25 cellular contexts compared by ENCODE assay signal in genomic region chr4:47561331-47561730, GRCh38.
DNase-seq lines count a peak whose midpoint lies in the region; ATAC-seq and TF ChIP-seq lines count a peak whose summit lies in the region.
"Had no signal": no experiment of that assay in that cellular context is flagged by ENCODE, and none has a peak within 500 bp of the region (broad histone marks: within the 10 kb centered on the region; RNA-seq: fewer than 3 reads in every experiment).

No MANE protein-coding gene starts in this region.

- peaks cover 3% of the 10 kb centered on the region for H3K36me3 Mint-ChIP-seq in CD8-positive, alpha-beta T cell

- H3K4me3 ChIP-seq in body of pancreas (no peak overlapping the region), trophoblast cell (ENCODE audit: low read depth, low read length) (no peak overlapping the region)
- H3K4me3 ChIP-seq in CD8-positive, alpha-beta T cell (ENCODE audit: low read depth, low read length): no peak overlapping the region
- H3K4me3 ChIP-seq: BLaER1 treated with 17β-estradiol and CSF1 and Interleukin-3, amounts not matched to agents 10 nM and 100 nM; SJSA1 had no signal

- no peak overlapping the region for H2AK5ac ChIP-seq in trophoblast cell (ENCODE audit: low read length)

- POLR2A ChIA-PET in CD8-positive, alpha-beta T cell (lab: Charles Lee): no interaction called here

- DNase-seq in COLO668 (lab: John Stamatoyannopoulos, UW; ENCODE audit: unreplicated experiment) (peak; percentile 2), body of pancreas (peak in 3 of 4 donors; percentile 33 to 61 (median 50)), left kidney (ENCODE audit: low read depth, low spot score) (peak; percentile 8), trophoblast cell (no peak), UCSD-AML1 (lab: John Stamatoyannopoulos, UW; ENCODE audit: unreplicated experiment) (no peak), GM13977 (ENCODE audit: low spot score) (no peak)
- no peak for DNase-seq in effector CD4-positive, alpha-beta T cell
- DNase-seq in CD8-positive, alpha-beta T cell: no peak
- DNase-seq: ACHN; Calu3; CD4-positive, alpha-beta memory T cell; DMS153; EL; GF-D8; Karpas-422; NCI-H1417; NCI-H1694 treated with DMSO at 0.1 percent for 48 hours; NCI-H2081 treated with DMSO at 0.1 percent for 48 hours; NCI-H2171 treated with DMSO at 0.1 percent for 48 hours; NCI-H524 treated with DMSO at 0.1 percent for 48 hours; OCI-M1 had no signal

- H4K12ac ChIP-seq in trophoblast cell (ENCODE audit: low read depth, low read length): no peak overlapping the region

- CTCF ChIA-PET in CD8-positive, alpha-beta T cell (lab: Charles Lee): interaction anchor here (0.9 kb wide), 1 partner anchor 177 kb away, joined by 3 read pairs; no protein-coding TSS in a partner anchor

- 26 to 32% methylated on average over 1 of the region's 1 CpG for WGBS in body of pancreas, 2 donors
- WGBS in trophoblast cell (ENCODE audit: extremely low coverage, insufficient coverage, insufficient read length): no CpG with 5 or more reads among the region's 1 CpG

- H3K27me3 ChIP-seq in body of pancreas: no peaks in the 10 kb centered on the region
- no peaks in the 10 kb centered on the region for H3K27me3 ChIP-seq in trophoblast cell (ENCODE audit: insufficient read depth, low read length)
- H3K27me3 ChIP-seq in CD8-positive, alpha-beta T cell (ENCODE audit: insufficient read depth, low read length): no peaks in the 10 kb centered on the region
- H3K27me3 ChIP-seq: BLaER1 treated with 17β-estradiol and CSF1 and Interleukin-3, amounts not matched to agents 10 nM and 100 nM; SJSA1 had no signal

- H3K27ac Mint-ChIP-seq in CD8-positive, alpha-beta T cell: no peak overlapping the region

- H3K4me1 Mint-ChIP-seq in CD8-positive, alpha-beta T cell (ENCODE audit: low read depth): peaks cover 8% of the 10 kb centered on the region

- no peak overlapping the region for H3K23ac ChIP-seq in trophoblast cell (ENCODE audit: low read length)

- H3K27ac ChIP-seq in body of pancreas (peak overlapping the region in 2 of 4 donors; percentile 22 to 34), trophoblast cell (ENCODE audit: low read depth, low read length) (peak overlapping the region; percentile 92)
- H3K27ac ChIP-seq in CD8-positive, alpha-beta T cell (ENCODE audit: low read depth, low read length): no peak overlapping the region
- H3K27ac ChIP-seq: 22Rv1; BLaER1 treated with 17β-estradiol and CSF1 and Interleukin-3, amounts not matched to agents 10 nM and 100 nM; SJSA1 had no signal

- peaks cover 13% of the 10 kb centered on the region for H3K4me1 ChIP-seq in body of pancreas
- H3K4me1 ChIP-seq in trophoblast cell (ENCODE audit: control insufficient read depth in 1 of 2, insufficient read depth in 2 of 2, low read length in 2 of 2): peaks cover 0 to 8% of the 10 kb centered on the region in 2 experiments
- H3K4me1 ChIP-seq in CD8-positive, alpha-beta T cell (ENCODE audit: insufficient read depth, low read length): no peaks in the 10 kb centered on the region

- no peak overlapping the region for H3K14ac ChIP-seq in trophoblast cell (ENCODE audit: low read length)

- H3K9me3 ChIP-seq in body of pancreas: no peaks in the 10 kb centered on the region
- H3K9me3 ChIP-seq in trophoblast cell (ENCODE audit: insufficient read depth, low read depth, low read length): no peaks in the 10 kb centered on the region
- no peaks in the 10 kb centered on the region for H3K9me3 ChIP-seq in CD8-positive, alpha-beta T cell (ENCODE audit: low read length)
- H3K9me3 ChIP-seq: SJSA1 had no signal

- TF ChIP-seq CTCF in body of pancreas (IDR thresholded peaks at IDR 0.05): no peak
- no peak for TF ChIP-seq CTCF in GM13977 (IDR thresholded peaks at IDR 0.05; ENCODE audit: extremely low read depth, insufficient read depth, missing control alignments)
- TF ChIP-seq CTCF in CD8-positive, alpha-beta T cell (IDR thresholded peaks at IDR 0.05): no peak

- no peak overlapping the region for H3K4me3 Mint-ChIP-seq in CD8-positive, alpha-beta T cell
- H3K4me3 Mint-ChIP-seq: CD4-positive, alpha-beta memory T cell had no signal

- no peak overlapping the region for H3K9ac ChIP-seq in trophoblast cell (ENCODE audit: low read length)
- H3K9ac ChIP-seq: BLaER1 treated with 17β-estradiol and CSF1 and Interleukin-3, amounts not matched to agents 10 nM and 100 nM had no signal

- H4K91ac ChIP-seq in trophoblast cell (ENCODE audit: low read depth, low read length): peak overlapping the region; percentile 18

- TF ChIP-seq POLR2A in body of pancreas (IDR thresholded peaks at IDR 0.05): no peak

- no peak overlapping the region for H3K18ac ChIP-seq in trophoblast cell (ENCODE audit: low read length)

- intact Hi-C loops in body of pancreas (cut with DNase I): no loop called here
- intact Hi-C loops in CD8-positive, alpha-beta T cell (cut with DNase I, micrococcal nuclease): loop anchor here (5.0 to 10.0 kb wide), 2 partner anchors 99 to 177 kb away; partner anchors contain the start of gene COMMD8 (in 1 of the 2)

- no peak overlapping the region for H2AFZ ChIP-seq in trophoblast cell (ENCODE audit: insufficient read depth, low read length, poor library complexity)

- no peak overlapping the region for H3K4ac ChIP-seq in trophoblast cell (ENCODE audit: low read depth, low read length)

- no peak overlapping the region for H2BK120ac ChIP-seq in trophoblast cell (ENCODE audit: insufficient read depth, low read length, poor library complexity)

- peak; percentile 88 for ATAC-seq in body of pancreas
- no peak for ATAC-seq in CD8-positive, alpha-beta T cell
- ATAC-seq: HCT116 had no signal

- peak overlapping the region; percentile 49 for H2BK5ac ChIP-seq in trophoblast cell (ENCODE audit: low read depth, low read length, poor library complexity)

- no peaks in the 10 kb centered on the region for H3K9me3 Mint-ChIP-seq in CD8-positive, alpha-beta T cell
- H3K9me3 Mint-ChIP-seq: CD4-positive, alpha-beta memory T cell had no signal

- no peaks in the 10 kb centered on the region for H3K79me2 ChIP-seq in trophoblast cell (ENCODE audit: control insufficient read depth, insufficient read depth, low read length, poor library complexity)

- H3K27me3 Mint-ChIP-seq in CD8-positive, alpha-beta T cell (ENCODE audit: low read depth): no peaks in the 10 kb centered on the region
- H3K27me3 Mint-ChIP-seq: CD4-positive, alpha-beta memory T cell had no signal

- H3K79me1 ChIP-seq in trophoblast cell (ENCODE audit: low read length): peaks cover 29% of the 10 kb centered on the region

- H3K4me2 ChIP-seq in trophoblast cell (ENCODE audit: low read length): no peak overlapping the region
- H3K4me2 ChIP-seq: BLaER1 treated with 17β-estradiol and CSF1 and Interleukin-3, amounts not matched to agents 10 nM and 100 nM had no signal

- H3K36me3 ChIP-seq in body of pancreas (replicated peaks in 1 of 2; ENCODE audit: insufficient read depth in 1 of 2, low read depth in 2 of 2) (peaks cover 0 to 2% of the 10 kb centered on the region in 2 donors), trophoblast cell (ENCODE audit: control insufficient read depth in 1 of 2, insufficient read depth in 2 of 2, low read length in 2 of 2) (peaks cover 11 to 25% of the 10 kb centered on the region in 2 experiments)
- H3K36me3 ChIP-seq in CD8-positive, alpha-beta T cell (ENCODE audit: insufficient read depth, low read length): no peaks in the 10 kb centered on the region
- H3K36me3 ChIP-seq: SJSA1 had no signal

- no peak overlapping the region for H2BK12ac ChIP-seq in trophoblast cell (ENCODE audit: low read length)

- no peak overlapping the region for H4K8ac ChIP-seq in trophoblast cell (ENCODE audit: low read depth, low read length)

- in situ Hi-C loops in GM13977 (cut with MboI; ENCODE audit: low pct_unique_long_range_greater_than_20kb, low sequenced_read_pairs, unreplicated experiment): loop anchor here (25.0 kb wide), 1 partner anchor 99 kb away; the partner anchor contains the start of gene COMMD8

Comparison
In these comparisons a context has a peak if more than half of its experiments do, and no peak if none do; other contexts are left out.
1. DNase-seq: peak in COLO668 (single experiment), body of pancreas (3 of 4) and left kidney (single experiment); none in trophoblast cell (0 of 2), UCSD-AML1 (single experiment), GM13977 (single experiment), effector CD4-positive, alpha-beta T cell (single experiment) and CD8-positive, alpha-beta T cell (0 of 7).